15 cellular contexts compared by ENCODE assay signal in genomic region chr9:137235424-137236237, GRCh38. TPM values are rescaled to one million over a fixed set of nuclear protein-coding genes. Genes with fewer than 3 reads are reported as not detected.
DNase-seq lines count a peak whose midpoint lies in the region; ATAC-seq and TF ChIP-seq lines count a peak whose summit lies in the region.
"Had no signal": no experiment of that assay in that cellular context is flagged by ENCODE, and none has a peak within 500 bp of the region (broad histone marks: within the 10 kb centered on the region; RNA-seq: fewer than 3 reads in every experiment).

No MANE protein-coding gene starts in this region.

- no peak overlapping the region for H2AFZ ChIP-seq in Loucy (ENCODE audit: low read length)

- H3K79me2 ChIP-seq in Loucy (ENCODE audit: insufficient read depth, low read length) = peaks cover 25% of the 10 kb centered on the region; the same call in 1 of the 2 replicates

- H4K20me1 ChIP-seq in Loucy (ENCODE audit: insufficient read depth, low read length, poor library complexity, severe bottlenecking) = no peaks in the 10 kb centered on the region

- no peaks in the 10 kb centered on the region for H3K36me3 ChIP-seq in Loucy (ENCODE audit: insufficient read depth, low read length)
- H3K36me3 ChIP-seq: transverse colon had no signal

- no peaks in the 10 kb centered on the region for H3K9me3 ChIP-seq in Loucy (ENCODE audit: insufficient read depth, low read depth, low read length)
- H3K9me3 ChIP-seq: A549, transverse colon had no signal

- peak overlapping the region; percentile 38 for H3K9ac ChIP-seq in Loucy (ENCODE audit: low read depth, low read length, poor library complexity, severe bottlenecking)

- H3K9me2 ChIP-seq in Loucy (replicated peaks; ENCODE audit: low read depth, low read length) = no peaks in the 10 kb centered on the region

- H3K4me3 ChIP-seq in Loucy (ENCODE audit: low read length, poor library complexity, severe bottlenecking) = no peak overlapping the region
- peak overlapping the region; percentile 23 for H3K4me3 ChIP-seq in epithelial cell of proximal tubule (ENCODE audit: low read depth, low read length)
- H3K4me3 ChIP-seq: A549 had no signal

- H3F3A ChIP-seq in Loucy (ENCODE audit: low read depth) = 0 out of 2 replicates have a peak, but pooled peaks cover 6% of the 10 kb centered on the region

- peaks cover 25% of the 10 kb centered on the region for H3K4me1 ChIP-seq in Loucy (ENCODE audit: insufficient read depth, low read length, poor library complexity, severe bottlenecking)
- H3K4me1 ChIP-seq: foreskin keratinocyte had no signal

- peak overlapping the region; percentile 45 for H3K4me3 Mint-ChIP-seq in stimulated activated memory B cell treated with anti-CD40 and anti-IgM and Interleukin-4, amounts not matched to agents 10 μg/mL and 1 μg/mL and 100 μg/mL, for 72 hours
- H3K4me3 Mint-ChIP-seq: activated CD4-positive, alpha-beta T cell treated with anti-CD3 and anti-CD28 coated beads for 36 hours had no signal

- no peaks in the 10 kb centered on the region for H3K27me3 ChIP-seq in Loucy (ENCODE audit: insufficient read depth, low read length, poor library complexity, severe bottlenecking)

- H3K27ac Mint-ChIP-seq in stimulated activated memory B cell treated with anti-CD40 and anti-IgM and Interleukin-4, amounts not matched to agents 10 μg/mL and 1 μg/mL and 100 μg/mL, for 72 hours = peak overlapping the region; percentile 63
- H3K27ac Mint-ChIP-seq: activated CD4-positive, alpha-beta T cell treated with anti-CD3 and anti-CD28 coated beads for 36 hours; activated T-cell treated with anti-CD3 and anti-CD28 coated beads, Interleukin-2, amount 50 U/mL, for 72 hours had no signal

- H3K4me2 ChIP-seq in Loucy (ENCODE audit: low read depth, low read length, poor library complexity, severe bottlenecking) = peak overlapping the region; percentile 75

- no peak for TF ChIP-seq CTCF in Loucy (conservative IDR thresholded peaks at IDR 0.05; ENCODE audit: low read length)
- no peak for TF ChIP-seq CTCF in epithelial cell of proximal tubule (conservative IDR thresholded peaks at IDR 0.05; ENCODE audit: low read depth, low read length)

- no peaks in the 10 kb centered on the region for H3K9me3 Mint-ChIP-seq in stimulated activated memory B cell treated with anti-CD40 and anti-IgM and Interleukin-4, amounts not matched to agents 10 μg/mL and 1 μg/mL and 100 μg/mL, for 72 hours
- H3K9me3 Mint-ChIP-seq: activated T-cell treated with anti-CD3 and anti-CD28 coated beads, Interleukin-2, amount 50 U/mL, for 72 hours; naive thymus-derived CD8-positive, alpha-beta T cell had no signal

- H3K27me3 Mint-ChIP-seq in stimulated activated memory B cell treated with anti-CD40 and anti-IgM and Interleukin-4, amounts not matched to agents 10 μg/mL and 1 μg/mL and 100 μg/mL, for 72 hours = peaks cover 32% of the 10 kb centered on the region

- ATAC-seq in stimulated activated memory B cell treated with anti-CD40 and anti-IgM and Interleukin-4, amounts not matched to agents 10 μg/mL and 1 μg/mL and 100 μg/mL, for 72 hours = no peak

- H3K36me3 Mint-ChIP-seq in stimulated activated memory B cell treated with anti-CD40 and anti-IgM and Interleukin-4, amounts not matched to agents 10 μg/mL and 1 μg/mL and 100 μg/mL, for 72 hours = no peaks in the 10 kb centered on the region
- H3K36me3 Mint-ChIP-seq: naive thymus-derived CD8-positive, alpha-beta T cell had no signal

- peaks cover 48% of the 10 kb centered on the region for H3K4me1 Mint-ChIP-seq in stimulated activated memory B cell treated with anti-CD40 and anti-IgM and Interleukin-4, amounts not matched to agents 10 μg/mL and 1 μg/mL and 100 μg/mL, for 72 hours

- DNase-seq in NCI-H748 (lab: John Stamatoyannopoulos, UW; ENCODE audit: unreplicated experiment) (peak; percentile 39), NCI-H748 treated with DMSO at 0.1 percent for 48 hours (lab: John Stamatoyannopoulos, UW) (no peak), epithelial cell of proximal tubule (ENCODE audit: low read depth) (no peak), GM03348 (ENCODE audit: low spot score) (no peak), HUDEP-2 (lab: John Stamatoyannopoulos, UW; ENCODE audit: unreplicated experiment in 76 of 76) (no peak), NCI-H524 treated with DMSO at 0.1 percent for 48 hours (lab: John Stamatoyannopoulos, UW) (no peak)

RNA-seq across cellular contexts. Expression of gene SLC34A3, which starts 4.9 kb away (rescaled TPM):
- 0.07 TPM in 1 of 2 replicates, not detected in the other for total RNA-seq in epithelial cell of proximal tubule
- total RNA-seq: activated CD4-positive, alpha-beta T cell treated with anti-CD3 and anti-CD28 coated beads for 36 hours; aorta; foreskin keratinocyte; naive thymus-derived CD8-positive, alpha-beta T cell; transverse colon had no signal

RNA-seq across cellular contexts. Expression of gene TUBB4B, which starts 5.5 kb away (rescaled TPM):
- 725 and 1,240 TPM in 2 replicates for total RNA-seq in epithelial cell of proximal tubule

RNA-seq across cellular contexts. Expression of gene RNF224, which starts 8.3 kb away (rescaled TPM):
- total RNA-seq in epithelial cell of proximal tubule = not detected in 2 replicates
- total RNA-seq: activated CD4-positive, alpha-beta T cell treated with anti-CD3 and anti-CD28 coated beads for 36 hours; aorta; foreskin keratinocyte; transverse colon had no signal

RNA-seq across cellular contexts. Expression of gene CYSRT1, which starts 10.7 kb away (rescaled TPM):
- total RNA-seq in epithelial cell of proximal tubule = 0.17 and 0.94 TPM in 2 replicates
- total RNA-seq: aorta, transverse colon had no signal

RNA-seq across cellular contexts. Expression of gene RNF208, which starts 13.6 kb away (rescaled TPM):
- total RNA-seq in epithelial cell of proximal tubule = 0.22 and 1.5 TPM in 2 replicates
